Comparison of ENCODE assay signal across 1 cellular context in genomic region chr14:23405516-23406025, GRCh38.
TF ChIP-seq lines count a peak whose summit lies in the region.

No MANE protein-coding gene starts in this region.

TF ChIP-seq in GM23338, 12 proteins besides CTCF, POLR2A, EP300 and RAD21 (continued from another document):
- TF ChIP-seq CREB1 (CRISPR knock-in tag; IDR thresholded peaks at IDR 0.05; ENCODE audit: low read depth) (no peak), ETS1 (IDR thresholded peaks at IDR 0.05) (no peak), ZNF331 (CRISPR knock-in tag; IDR thresholded peaks at IDR 0.05; ENCODE audit: low read depth) (no peak), JUNB (IDR thresholded peaks at IDR 0.05; ENCODE audit: unreplicated experiment) (no peak), EZH2phosphoT487 (IDR thresholded peaks at IDR 0.05; ENCODE audit: unreplicated experiment) (no peak), STAT1 (IDR thresholded peaks at IDR 0.05; ENCODE audit: unreplicated experiment) (no peak), EZH2 (IDR thresholded peaks at IDR 0.05; ENCODE audit: low read depth, unreplicated experiment) (no peak), ZNF114 (CRISPR knock-in tag; IDR thresholded peaks at IDR 0.05) (no peak), POLR2AphosphoS5 (IDR thresholded peaks at IDR 0.05; ENCODE audit: low read depth) (no peak)
- TF ChIP-seq, protein P1, sequence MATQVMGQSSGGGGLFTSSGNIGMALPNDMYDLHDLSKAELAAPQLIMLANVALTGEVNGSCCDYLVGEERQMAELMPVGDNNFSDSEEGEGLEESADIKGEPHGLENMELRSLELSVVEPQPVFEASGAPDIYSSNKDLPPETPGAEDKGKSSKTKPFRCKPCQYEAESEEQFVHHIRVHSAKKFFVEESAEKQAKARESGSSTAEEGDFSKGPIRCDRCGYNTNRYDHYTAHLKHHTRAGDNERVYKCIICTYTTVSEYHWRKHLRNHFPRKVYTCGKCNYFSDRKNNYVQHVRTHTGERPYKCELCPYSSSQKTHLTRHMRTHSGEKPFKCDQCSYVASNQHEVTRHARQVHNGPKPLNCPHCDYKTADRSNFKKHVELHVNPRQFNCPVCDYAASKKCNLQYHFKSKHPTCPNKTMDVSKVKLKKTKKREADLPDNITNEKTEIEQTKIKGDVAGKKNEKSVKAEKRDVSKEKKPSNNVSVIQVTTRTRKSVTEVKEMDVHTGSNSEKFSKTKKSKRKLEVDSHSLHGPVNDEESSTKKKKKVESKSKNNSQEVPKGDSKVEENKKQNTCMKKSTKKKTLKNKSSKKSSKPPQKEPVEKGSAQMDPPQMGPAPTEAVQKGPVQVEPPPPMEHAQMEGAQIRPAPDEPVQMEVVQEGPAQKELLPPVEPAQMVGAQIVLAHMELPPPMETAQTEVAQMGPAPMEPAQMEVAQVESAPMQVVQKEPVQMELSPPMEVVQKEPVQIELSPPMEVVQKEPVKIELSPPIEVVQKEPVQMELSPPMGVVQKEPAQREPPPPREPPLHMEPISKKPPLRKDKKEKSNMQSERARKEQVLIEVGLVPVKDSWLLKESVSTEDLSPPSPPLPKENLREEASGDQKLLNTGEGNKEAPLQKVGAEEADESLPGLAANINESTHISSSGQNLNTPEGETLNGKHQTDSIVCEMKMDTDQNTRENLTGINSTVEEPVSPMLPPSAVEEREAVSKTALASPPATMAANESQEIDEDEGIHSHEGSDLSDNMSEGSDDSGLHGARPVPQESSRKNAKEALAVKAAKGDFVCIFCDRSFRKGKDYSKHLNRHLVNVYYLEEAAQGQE (IDR thresholded peaks at IDR 0.05; ENCODE audit: unreplicated experiment), result no peak
- TF ChIP-seq, protein P2, sequence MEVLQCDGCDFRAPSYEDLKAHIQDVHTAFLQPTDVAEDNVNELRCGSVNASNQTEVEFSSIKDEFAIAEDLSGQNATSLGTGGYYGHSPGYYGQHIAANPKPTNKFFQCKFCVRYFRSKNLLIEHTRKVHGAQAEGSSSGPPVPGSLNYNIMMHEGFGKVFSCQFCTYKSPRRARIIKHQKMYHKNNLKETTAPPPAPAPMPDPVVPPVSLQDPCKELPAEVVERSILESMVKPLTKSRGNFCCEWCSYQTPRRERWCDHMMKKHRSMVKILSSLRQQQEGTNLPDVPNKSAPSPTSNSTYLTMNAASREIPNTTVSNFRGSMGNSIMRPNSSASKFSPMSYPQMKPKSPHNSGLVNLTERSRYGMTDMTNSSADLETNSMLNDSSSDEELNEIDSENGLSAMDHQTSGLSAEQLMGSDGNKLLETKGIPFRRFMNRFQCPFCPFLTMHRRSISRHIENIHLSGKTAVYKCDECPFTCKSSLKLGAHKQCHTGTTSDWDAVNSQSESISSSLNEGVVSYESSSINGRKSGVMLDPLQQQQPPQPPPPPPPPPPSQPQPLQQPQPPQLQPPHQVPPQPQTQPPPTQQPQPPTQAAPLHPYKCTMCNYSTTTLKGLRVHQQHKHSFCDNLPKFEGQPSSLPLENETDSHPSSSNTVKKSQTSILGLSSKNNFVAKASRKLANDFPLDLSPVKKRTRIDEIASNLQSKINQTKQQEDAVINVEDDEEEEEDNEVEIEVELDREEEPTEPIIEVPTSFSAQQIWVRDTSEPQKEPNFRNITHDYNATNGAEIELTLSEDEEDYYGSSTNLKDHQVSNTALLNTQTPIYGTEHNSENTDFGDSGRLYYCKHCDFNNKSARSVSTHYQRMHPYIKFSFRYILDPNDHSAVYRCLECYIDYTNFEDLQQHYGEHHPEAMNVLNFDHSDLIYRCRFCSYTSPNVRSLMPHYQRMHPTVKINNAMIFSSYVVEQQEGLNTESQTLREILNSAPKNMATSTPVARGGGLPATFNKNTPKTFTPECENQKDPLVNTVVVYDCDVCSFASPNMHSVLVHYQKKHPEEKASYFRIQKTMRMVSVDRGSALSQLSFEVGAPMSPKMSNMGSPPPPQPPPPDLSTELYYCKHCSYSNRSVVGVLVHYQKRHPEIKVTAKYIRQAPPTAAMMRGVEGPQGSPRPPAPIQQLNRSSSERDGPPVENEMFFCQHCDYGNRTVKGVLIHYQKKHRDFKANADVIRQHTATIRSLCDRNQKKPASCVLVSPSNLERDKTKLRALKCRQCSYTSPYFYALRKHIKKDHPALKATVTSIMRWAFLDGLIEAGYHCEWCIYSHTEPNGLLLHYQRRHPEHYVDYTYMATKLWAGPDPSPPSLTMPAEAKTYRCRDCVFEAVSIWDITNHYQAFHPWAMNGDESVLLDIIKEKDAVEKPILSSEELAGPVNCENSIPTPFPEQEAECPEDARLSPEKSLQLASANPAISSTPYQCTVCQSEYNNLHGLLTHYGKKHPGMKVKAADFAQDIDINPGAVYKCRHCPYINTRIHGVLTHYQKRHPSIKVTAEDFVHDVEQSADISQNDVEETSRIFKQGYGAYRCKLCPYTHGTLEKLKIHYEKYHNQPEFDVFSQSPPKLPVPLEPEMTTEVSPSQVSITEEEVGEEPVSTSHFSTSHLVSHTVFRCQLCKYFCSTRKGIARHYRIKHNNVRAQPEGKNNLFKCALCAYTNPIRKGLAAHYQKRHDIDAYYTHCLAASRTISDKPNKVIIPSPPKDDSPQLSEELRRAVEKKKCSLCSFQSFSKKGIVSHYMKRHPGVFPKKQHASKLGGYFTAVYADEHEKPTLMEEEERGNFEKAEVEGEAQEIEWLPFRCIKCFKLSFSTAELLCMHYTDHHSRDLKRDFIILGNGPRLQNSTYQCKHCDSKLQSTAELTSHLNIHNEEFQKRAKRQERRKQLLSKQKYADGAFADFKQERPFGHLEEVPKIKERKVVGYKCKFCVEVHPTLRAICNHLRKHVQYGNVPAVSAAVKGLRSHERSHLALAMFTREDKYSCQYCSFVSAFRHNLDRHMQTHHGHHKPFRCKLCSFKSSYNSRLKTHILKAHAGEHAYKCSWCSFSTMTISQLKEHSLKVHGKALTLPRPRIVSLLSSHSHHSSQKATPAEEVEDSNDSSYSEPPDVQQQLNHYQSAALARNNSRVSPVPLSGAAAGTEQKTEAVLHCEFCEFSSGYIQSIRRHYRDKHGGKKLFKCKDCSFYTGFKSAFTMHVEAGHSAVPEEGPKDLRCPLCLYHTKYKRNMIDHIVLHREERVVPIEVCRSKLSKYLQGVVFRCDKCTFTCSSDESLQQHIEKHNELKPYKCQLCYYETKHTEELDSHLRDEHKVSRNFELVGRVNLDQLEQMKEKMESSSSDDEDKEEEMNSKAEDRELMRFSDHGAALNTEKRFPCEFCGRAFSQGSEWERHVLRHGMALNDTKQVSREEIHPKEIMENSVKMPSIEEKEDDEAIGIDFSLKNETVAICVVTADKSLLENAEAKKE (CRISPR knock-in tag; IDR thresholded peaks at IDR 0.05), result no peak
